Comparison of ENCODE assay signal across 29 cellular contexts in genomic region chr5:97250113-97250512, GRCh38.
"Had no signal": no experiment of that assay in that cellular context is flagged by ENCODE, and none has a peak within 500 bp of the region (broad histone marks: within the 10 kb centered on the region; RNA-seq: fewer than 3 reads in every experiment).

No MANE protein-coding gene starts in this region.

- H3K9me3 ChIP-seq: testis, thoracic aorta, thyroid gland, upper lobe of right lung, uterus, vagina had no signal

- H3K36me3 ChIP-seq: stomach, suprapubic skin, thoracic aorta, thyroid gland, tibial artery, tibial nerve, transverse colon, upper lobe of left lung, upper lobe of right lung, uterus, vagina had no signal

- H3K27me3 Mint-ChIP-seq: stimulated activated naive B cell treated with anti-CD40 and anti-IgM and Interleukin-4, amounts not matched to agents 10 μg/mL and 1 μg/mL and 100 μg/mL, for 72 hours; stimulated activated naive CD8-positive, alpha-beta T cell treated with anti-CD3 and anti-CD28 coated beads, Interleukin-15, amount 100 ng/mL, for 72 hours; type B pancreatic cell had no signal

- H3K36me3 Mint-ChIP-seq: stimulated activated effector memory CD8-positive, alpha-beta T cell treated with anti-CD3 and anti-CD28 coated beads, Interleukin-12 subunit alpha, Interleukin-12 subunit beta, amount 100 ng/mL, for 72 hours; stimulated activated memory B cell treated with anti-CD40 and anti-IgM and Interleukin-4, amounts not matched to agents 10 μg/mL and 1 μg/mL and 100 μg/mL, for 72 hours; type B pancreatic cell had no signal

- DNase-seq: stimulated activated CD4-positive, alpha-beta T cell treated with anti-CD3 and anti-CD28 coated beads, Interleukin-2, amount 100 ng/mL, for 48 hours; stimulated activated CD4-positive, alpha-beta T cell treated with anti-CD3 and anti-CD28 coated beads, Interleukin-4, amount 100 ng/mL, for 1 hour; stimulated activated CD4-positive, alpha-beta T cell treated with anti-CD3 and anti-CD28 coated beads, Interleukin-4, amount 100 ng/mL, for 24 hours; stimulated activated CD4-positive, alpha-beta T cell treated with anti-CD3 and anti-CD28 coated beads, Interleukin-4, amount 100 ng/mL, for 4 hours; stimulated activated CD8-positive, alpha-beta memory T cell treated with anti-CD3 and anti-CD28 coated beads, Interleukin-4, amount 100 ng/mL, for 48 hours; stimulated activated naive B cell treated with anti-CD40 and anti-IgM and Interleukin-4, amounts not matched to agents 10 μg/mL and 1 μg/mL and 100 μg/mL, for 72 hours; stimulated activated naive CD4-positive, alpha-beta T cell; stimulated activated naive CD4-positive, alpha-beta T cell treated with Interleukin-2 at 50 U/mL for 16 hours; stimulated activated naive CD8-positive, alpha-beta T cell treated with anti-CD3 and anti-CD28 coated beads, Interleukin-15, amount 100 ng/mL, for 72 hours; stimulated activated naive CD8-positive, alpha-beta T cell treated with anti-CD3 and anti-CD28 coated beads, Interleukin-15, Interleukin-2, amounts not matched to agents 100 U/mL and 50 U/mL, for 24 hours; stomach; substantia nigra; testis; thyroid gland; tibial artery; transverse colon; trophoblast cell; upper lobe of left lung; upper lobe of right lung; uterus had no signal

- H3K4me1 ChIP-seq: stomach, suprapubic skin, testis, thyroid gland, tibial artery, tibial nerve, transverse colon, upper lobe of left lung, upper lobe of right lung, uterus, vagina had no signal

- H3K27ac Mint-ChIP-seq: stimulated activated effector memory CD8-positive, alpha-beta T cell treated with anti-CD3 and anti-CD28 coated beads, Interleukin-12 subunit alpha, Interleukin-12 subunit beta, amount 100 ng/mL, for 72 hours; stimulated activated memory B cell treated with anti-CD40 and anti-IgM and Interleukin-4, amounts not matched to agents 10 μg/mL and 1 μg/mL and 100 μg/mL, for 72 hours; stimulated activated naive B cell treated with anti-CD40 and anti-IgM and Interleukin-4, amounts not matched to agents 10 μg/mL and 1 μg/mL and 100 μg/mL, for 72 hours; stimulated activated naive CD8-positive, alpha-beta T cell treated with anti-CD3 and anti-CD28 coated beads, Interleukin-15, Interleukin-2, amounts not matched to agents 100 ng/mL and 50 ng/mL, for 24 hours; type B pancreatic cell had no signal

- H3K9me3 Mint-ChIP-seq: stimulated activated memory B cell treated with anti-CD40 and anti-IgM and Interleukin-4, amounts not matched to agents 10 μg/mL and 1 μg/mL and 100 μg/mL, for 72 hours; type B pancreatic cell had no signal

- H3K4me3 Mint-ChIP-seq: stimulated activated effector memory CD8-positive, alpha-beta T cell treated with anti-CD3 and anti-CD28 coated beads, Interleukin-12 subunit alpha, Interleukin-12 subunit beta, amount 100 ng/mL, for 72 hours; stimulated activated memory B cell treated with anti-CD40 and anti-IgM and Interleukin-4, amounts not matched to agents 10 μg/mL and 1 μg/mL and 100 μg/mL, for 72 hours; stimulated activated naive B cell treated with anti-CD40 and anti-IgM and Interleukin-4, amounts not matched to agents 10 μg/mL and 1 μg/mL and 100 μg/mL, for 72 hours; stimulated activated naive CD8-positive, alpha-beta T cell treated with anti-CD3 and anti-CD28 coated beads, Interleukin-15, amount 100 ng/mL, for 72 hours; stimulated activated naive CD8-positive, alpha-beta T cell treated with anti-CD3 and anti-CD28 coated beads, Interleukin-15, Interleukin-2, amounts not matched to agents 100 ng/mL and 50 ng/mL, for 24 hours; type B pancreatic cell had no signal

- H3K4me1 Mint-ChIP-seq: stimulated activated effector memory CD8-positive, alpha-beta T cell treated with anti-CD3 and anti-CD28 coated beads, Interleukin-12 subunit alpha, Interleukin-12 subunit beta, amount 100 ng/mL, for 72 hours; stimulated activated memory B cell treated with anti-CD40 and anti-IgM and Interleukin-4, amounts not matched to agents 10 μg/mL and 1 μg/mL and 100 μg/mL, for 72 hours; stimulated activated naive CD8-positive, alpha-beta T cell treated with anti-CD3 and anti-CD28 coated beads, Interleukin-15, amount 100 ng/mL, for 72 hours had no signal

- H3K4me3 ChIP-seq: stomach, suprapubic skin, testis, thoracic aorta, thyroid gland, tibial artery, tibial nerve, transverse colon, upper lobe of left lung, upper lobe of right lung, uterus, vagina had no signal

- H3K27ac ChIP-seq: stomach, suprapubic skin, testis, thoracic aorta, thyroid gland, tibial artery, tibial nerve, transverse colon, upper lobe of left lung, upper lobe of right lung, uterus, vagina had no signal

- ATAC-seq: stimulated activated effector memory CD8-positive, alpha-beta T cell treated with anti-CD3 and anti-CD28 coated beads, Interleukin-12 subunit alpha, Interleukin-12 subunit beta, amount 100 ng/mL, for 72 hours; stimulated activated naive B cell treated with anti-CD40 and anti-IgM and Interleukin-4, amounts not matched to agents 10 μg/mL and 1 μg/mL and 100 μg/mL, for 72 hours; stimulated activated naive CD8-positive, alpha-beta T cell treated with anti-CD3 and anti-CD28 coated beads, Interleukin-15, Interleukin-2, amounts not matched to agents 100 U/mL and 50 U/mL, for 24 hours; upper lobe of right lung had no signal

- H3K27me3 ChIP-seq: stomach, suprapubic skin, testis, thyroid gland, tibial artery, tibial nerve, transverse colon, upper lobe of left lung, upper lobe of right lung, uterus, vagina had no signal

- FAIRE-seq: urothelium cell line had no signal
